Comparison of ENCODE assay signal across 25 cellular contexts in genomic region chr6:128271527-128271926, GRCh38.
"Had no signal": no experiment of that assay in that cellular context is flagged by ENCODE, and none has a peak within 500 bp of the region (broad histone marks: within the 10 kb centered on the region; RNA-seq: fewer than 3 reads in every experiment).

No MANE protein-coding gene starts in this region.

- H3K27me3 ChIP-seq: body of pancreas, hepatocyte, left lung, spleen, thyroid gland, upper lobe of right lung had no signal

- H3K4me1 ChIP-seq: left lung, spleen, thyroid gland, upper lobe of right lung had no signal

- H3K27ac ChIP-seq: body of pancreas, epithelial cell of prostate, hepatocyte, left lung, spleen, thyroid gland, upper lobe of right lung had no signal

- H3K4me3 ChIP-seq: body of pancreas, hepatocyte, left lung, lung, spleen, thyroid gland, upper lobe of right lung had no signal

- DNase-seq: activated B cell treated with CpG ODN at 0.5 μM for 24 hours; activated CD4-positive, alpha-beta T cell treated with anti-CD3 and anti-CD28 coated beads for 36 hours; activated CD4-positive, alpha-beta T cell treated with anti-CD3 and anti-CD28 coated beads, Interleukin-2, amount 50 U/mL, for 4 hours; activated CD8-positive, alpha-beta memory T cell treated with anti-CD3 and anti-CD28 coated beads for 24 hours; activated CD8-positive, alpha-beta memory T cell treated with anti-CD3 and anti-CD28 coated beads, Interleukin-2, amount 50 U/mL, for 4 hours; activated naive CD4-positive, alpha-beta T cell; activated T-cell treated with anti-CD3 and anti-CD28 coated beads, Interleukin-2, amount 50 U/mL, for 4 hours; cortex of kidney; endodermal cell; glutamatergic neuron; immature natural killer cell; kidney glomerular epithelial cell; left lung; naive B cell; nucleus accumbens; spleen; stimulated activated CD4-positive, alpha-beta T cell treated with anti-CD3 and anti-CD28 coated beads, Interleukin-4, amount 100 ng/mL, for 24 hours; substantia nigra; T1000; thyroid gland; upper lobe of right lung had no signal

- H3K9me3 ChIP-seq: body of pancreas, left lung, spleen, thyroid gland, upper lobe of right lung had no signal

- ATAC-seq: activated CD4-positive, alpha-beta T cell treated with anti-CD3 and anti-CD28 coated beads for 36 hours; activated T-cell treated with anti-CD3 and anti-CD28 coated beads, Interleukin-2, amount 50 U/mL, for 4 hours; body of pancreas; left lung; upper lobe of right lung had no signal

- H3K36me3 ChIP-seq: left lung, spleen, thyroid gland, upper lobe of right lung had no signal
